In genomic region chr19:534088-534487, GRCh38 we compare ENCODE assay signal across 11 cellular contexts. TPM values are rescaled to one million over a fixed set of nuclear protein-coding genes. Genes with fewer than 3 reads are reported as not detected.
DNase-seq lines count a peak whose midpoint lies in the region; ATAC-seq and TF ChIP-seq lines count a peak whose summit lies in the region.
"Had no signal": no experiment of that assay in that cellular context is flagged by ENCODE, and none has a peak within 500 bp of the region (broad histone marks: within the 10 kb centered on the region; RNA-seq: fewer than 3 reads in every experiment).

No MANE protein-coding gene starts in this region.

- H2AFZ ChIP-seq in GM23338 (no peak overlapping the region), mammary epithelial cell (ENCODE audit: low read depth, low read length) (no peak overlapping the region)

- intact Hi-C loops in mammary epithelial cell (cut with micrococcal nuclease): no loop called here

- peaks cover 2% of the 10 kb centered on the region; the same call in 1 of the 3 replicates for H3K9me3 Mint-ChIP-seq in GM23338
- no peaks in the 10 kb centered on the region for H3K9me3 Mint-ChIP-seq in naive thymus-derived CD8-positive, alpha-beta T cell

- no peak for ATAC-seq in GM23338
- ATAC-seq in naive thymus-derived CD8-positive, alpha-beta T cell: no peak
- no peak for ATAC-seq in HG02642 (IDR thresholded peaks at IDR 0.05; ENCODE audit: poor library complexity, unreplicated experiment)
- ATAC-seq in HG03354 (IDR thresholded peaks at IDR 0.05; ENCODE audit: poor library complexity, severe bottlenecking, unreplicated experiment): no peak

- H3K36me3 ChIP-seq in GM23338 (ENCODE audit: insufficient read depth) (no peaks in the 10 kb centered on the region; the same call in 1 of the 2 replicates), mammary epithelial cell (ENCODE audit: insufficient read depth, low read length) (peaks cover 5% of the 10 kb centered on the region), MG63 (no peaks in the 10 kb centered on the region)

- DNase-seq in GM23338 (ENCODE audit: low spot score) (no peak), mammary epithelial cell (no peak), MG63 (no peak), DMS153 treated with DMSO at 0.1 percent for 48 hours (lab: John Stamatoyannopoulos, UW; ENCODE audit: unreplicated experiment) (no peak)
- no peak for DNase-seq in naive thymus-derived CD8-positive, alpha-beta T cell
- DNase-seq: activated CD8-positive, alpha-beta memory T cell treated with anti-CD3 and anti-CD28 coated beads, Interleukin-2, amount 50 U/mL, for 48 hours had no signal

- WGBS in mammary epithelial cell (ENCODE audit: low coverage, missing lambda C conversion rate): 70% methylated on average over 4 of the region's 14 CpGs

- H3K79me2 ChIP-seq in GM23338 (replicated peaks; ENCODE audit: insufficient read depth) (peaks cover 25% of the 10 kb centered on the region), mammary epithelial cell (ENCODE audit: insufficient read depth, low read length) (peaks cover 55% of the 10 kb centered on the region)

- no peak overlapping the region for H3K4me3 ChIP-seq in GM23338
- H3K4me3 ChIP-seq in mammary epithelial cell (replicated peaks in 1 of 3; ENCODE audit: insufficient read depth in 1 of 3, low read depth in 2 of 3, low read length in 3 of 3): peak overlapping the region in 1 of 3 experiments; percentile 85
- no peak overlapping the region for H3K4me3 ChIP-seq in MG63

- peaks cover 5% of the 10 kb centered on the region for H3K4me1 Mint-ChIP-seq in GM23338
- H3K4me1 Mint-ChIP-seq in naive thymus-derived CD8-positive, alpha-beta T cell: peaks cover 10 to 22% (median 17%) of the 10 kb centered on the region in 4 donors

- H4K20me1 ChIP-seq in GM23338 (replicated peaks; ENCODE audit: insufficient read depth): peaks cover 17% of the 10 kb centered on the region
- H4K20me1 ChIP-seq in mammary epithelial cell (ENCODE audit: insufficient read depth, low read length): no peaks in the 10 kb centered on the region

- dilution Hi-C loops in mammary epithelial cell (cut with HindIII; ENCODE audit: low sequenced_read_pairs): no loop called here

- H3K27ac Mint-ChIP-seq in GM23338: no peak overlapping the region
- peak overlapping the region in 3 of 10 donors; percentile 1 to 38 (median 31) for H3K27ac Mint-ChIP-seq in naive thymus-derived CD8-positive, alpha-beta T cell

- POLR2A ChIA-PET in naive thymus-derived CD8-positive, alpha-beta T cell (lab: Charles Lee): interaction anchor here (0.9 to 5.0 kb wide), 4 partner anchors 9 to 24 kb away, joined by 3 to 55 read pairs (median 10); partner anchors contain the start of gene GZMM

- BruUV-seq in mammary epithelial cell (replicated peaks; lab: Mats Ljungman, UMichigan): no TSS peak

- H3K4me1 ChIP-seq in GM23338 (ENCODE audit: insufficient read depth) (no peaks in the 10 kb centered on the region; the same call in 1 of the 2 replicates), mammary epithelial cell (ENCODE audit: insufficient read depth, low read length) (peaks cover 29% of the 10 kb centered on the region)

- TF ChIP-seq CTCF in 22Rv1 (IDR thresholded peaks at IDR 0.05) (no peak), GM23338 (conservative IDR thresholded peaks at IDR 0.05; ENCODE audit: low read depth in 2 of 2) (no peak), mammary epithelial cell (conservative IDR thresholded peaks at IDR 0.05 in 1 of 2, IDR thresholded peaks at IDR 0.05 in 1 of 2; ENCODE audit: extremely low read depth in 1 of 2, insufficient read depth in 1 of 2, low read depth in 1 of 2, low read length in 2 of 2) (no peak)

- H3K9me3 ChIP-seq in mammary epithelial cell (replicated peaks; ENCODE audit: insufficient read depth, low read length) (no peaks in the 10 kb centered on the region), MG63 (no peaks in the 10 kb centered on the region)

- peaks cover 21% of the 10 kb centered on the region for H3K36me3 Mint-ChIP-seq in GM23338 (ENCODE audit: low read depth)
- H3K36me3 Mint-ChIP-seq in naive thymus-derived CD8-positive, alpha-beta T cell: peaks cover 0 to 16% (median 1%) of the 10 kb centered on the region in 3 donors

- peaks cover 15% of the 10 kb centered on the region for H3K27me3 Mint-ChIP-seq in GM23338 (ENCODE audit: insufficient read depth, low read depth, poor library complexity)
- no peaks in the 10 kb centered on the region for H3K27me3 Mint-ChIP-seq in naive thymus-derived CD8-positive, alpha-beta T cell

- no peaks in the 10 kb centered on the region for H3K9me2 ChIP-seq in GM23338 (ENCODE audit: insufficient read depth)

- peaks cover 13% of the 10 kb centered on the region for H3F3A ChIP-seq in GM23338 (replicated peaks; ENCODE audit: low read depth)

- CTCF ChIA-PET in mammary epithelial cell (lab: Charles Lee; ENCODE audit: low non-redundant PET): no interaction called here

- peak overlapping the region; percentile 87; the same call in 1 of the 2 replicates for H3K27ac ChIP-seq in 22Rv1
- no peak overlapping the region for H3K27ac ChIP-seq in GM23338 (ENCODE audit: low read depth)
- H3K27ac ChIP-seq in mammary epithelial cell (ENCODE audit: insufficient read depth, low read depth, low read length): no peak overlapping the region

- H3K4me2 ChIP-seq in GM23338: peak overlapping the region; percentile 94; the same call in 1 of the 2 replicates
- peak overlapping the region; percentile 99 for H3K4me2 ChIP-seq in mammary epithelial cell (ENCODE audit: insufficient read depth, low read depth, low read length)

- peak overlapping the region; percentile 87; the same call in 1 of the 3 replicates for H3K4me3 Mint-ChIP-seq in GM23338
- peak overlapping the region in 9 of 10 donors; percentile 22 to 89 (median 66) for H3K4me3 Mint-ChIP-seq in naive thymus-derived CD8-positive, alpha-beta T cell

- H3K27me3 ChIP-seq in GM23338 (ENCODE audit: insufficient read depth): no peaks in the 10 kb centered on the region
- H3K27me3 ChIP-seq in mammary epithelial cell (ENCODE audit: insufficient read depth, low read length): no peaks in the 10 kb centered on the region
- H3K27me3 ChIP-seq in MG63: no peaks in the 10 kb centered on the region

- H3K9ac ChIP-seq in mammary epithelial cell (ENCODE audit: insufficient read depth, low read length): peak overlapping the region; percentile 13

- in situ Hi-C loops in mammary epithelial cell (cut with MboI; ENCODE audit: low sequenced_read_pairs in 2 of 2): no loop called here

TF ChIP-seq in GM23338, 12 proteins besides CTCF, POLR2A, EP300 and RAD21:
- TF ChIP-seq JUNB (IDR thresholded peaks at IDR 0.05; ENCODE audit: unreplicated experiment) (no peak), EZH2 (IDR thresholded peaks at IDR 0.05; ENCODE audit: low read depth, unreplicated experiment) (no peak), CREB1 (CRISPR knock-in tag; IDR thresholded peaks at IDR 0.05; ENCODE audit: low read depth) (no peak), NANOG (IDR thresholded peaks at IDR 0.05; ENCODE audit: borderline replicate concordance) (no peak)

RNA-seq across cellular contexts. Expression of gene CDC34, which starts 2.5 kb away (rescaled TPM):
- total RNA-seq in GM23338 (2014; rRNA removed; shearing (Covaris generic)): 146 and 148 TPM in 2 replicates
- polyA plus RNA-seq in GM23338 (2016; fragmentation: Nextera tagmentation; extraction: Ambion mirVana) (114 and 118 TPM in 2 replicates), mammary epithelial cell (50.3 TPM)
- total RNA-seq in mammary epithelial cell: 10 to 100 TPM; 52.8 to 68.5 TPM
- polyA minus RNA-seq in mammary epithelial cell: 24.4 TPM
- total RNA-seq in naive thymus-derived CD8-positive, alpha-beta T cell: 10 to 100 TPM; 41.7 to 46.7 TPM
- 10 to 100 TPM; 20.6 to 43.5 (median 27.9) TPM for polyA plus RNA-seq in naive thymus-derived CD8-positive, alpha-beta T cell
- 46.3 and 76.3 TPM in 2 replicates for total RNA-seq in MG63 (2014; rRNA removed; shearing (Covaris generic); ENCODE audit: low replicate concordance)

RNA-seq across cellular contexts. Expression of gene GZMM, which starts 9.8 kb away (rescaled TPM):
- not detected in 2 replicates for total RNA-seq in GM23338 (2014; rRNA removed; shearing (Covaris generic))
- polyA plus RNA-seq in GM23338 (2016; fragmentation: Nextera tagmentation; extraction: Ambion mirVana): 0.29 TPM in 1 of 2 replicates, not detected in the other
- total RNA-seq in mammary epithelial cell: not detected
- not detected for polyA plus RNA-seq in mammary epithelial cell
- polyA minus RNA-seq in mammary epithelial cell: not detected
- 10 to 100 TPM; 46.9 to 55.9 TPM for total RNA-seq in naive thymus-derived CD8-positive, alpha-beta T cell
- polyA plus RNA-seq in naive thymus-derived CD8-positive, alpha-beta T cell: 100 to 1,000 TPM; 228 to 450 (median 333) TPM
- total RNA-seq in MG63 (2014; rRNA removed; shearing (Covaris generic); ENCODE audit: low replicate concordance): not detected in 2 replicates
- total RNA-seq: HT1080, temporal lobe had no signal

RNA-seq across cellular contexts. Expression of gene TPGS1, which starts 26.8 kb away (rescaled TPM):
- total RNA-seq in GM23338 (2014; rRNA removed; shearing (Covaris generic)): 29.0 and 38.4 TPM in 2 replicates
- polyA plus RNA-seq in GM23338 (2016; fragmentation: Nextera tagmentation; extraction: Ambion mirVana) (11.9 and 14.9 TPM in 2 replicates), mammary epithelial cell (4.2 TPM)
- 10 to 100 TPM; 15.2 to 29.2 TPM for total RNA-seq in mammary epithelial cell
- polyA minus RNA-seq in mammary epithelial cell: 1.4 TPM
- 10 to 100 TPM; 31.5 to 33.0 TPM for total RNA-seq in naive thymus-derived CD8-positive, alpha-beta T cell
- polyA plus RNA-seq in naive thymus-derived CD8-positive, alpha-beta T cell: 10 to 100 TPM; 31.6 to 43.3 (median 42.3) TPM
- 22.6 and 27.7 TPM in 2 replicates for total RNA-seq in MG63 (2014; rRNA removed; shearing (Covaris generic); ENCODE audit: low replicate concordance)

RNA-seq across cellular contexts. Expression of gene MADCAM1, which starts 37.8 kb away (rescaled TPM):
- total RNA-seq in GM23338 (2014; rRNA removed; shearing (Covaris generic)): 1.0 and 2.5 TPM in 2 replicates
- polyA plus RNA-seq in GM23338 (2016; fragmentation: Nextera tagmentation; extraction: Ambion mirVana): 2.1 and 3.3 TPM in 2 replicates
- under 1 TPM in 1 of 2 donors, not detected in 1; 0.33 TPM for total RNA-seq in mammary epithelial cell
- polyA plus RNA-seq in mammary epithelial cell: 0.02 TPM
- not detected for polyA minus RNA-seq in mammary epithelial cell
- 1 to 10 TPM; 1.1 to 1.2 TPM for total RNA-seq in naive thymus-derived CD8-positive, alpha-beta T cell
- under 1 TPM; 0.17 to 0.33 (median 0.17) TPM for polyA plus RNA-seq in naive thymus-derived CD8-positive, alpha-beta T cell
- not detected in 2 replicates for total RNA-seq in MG63 (2014; rRNA removed; shearing (Covaris generic); ENCODE audit: low replicate concordance)
- total RNA-seq: HT1080 had no signal

RNA-seq across cellular contexts. Expression of gene BSG, which starts 38.3 kb away (rescaled TPM):
- total RNA-seq in GM23338 (2014; rRNA removed; shearing (Covaris generic)): 891 and 973 TPM in 2 replicates
- polyA plus RNA-seq in GM23338 (2016; fragmentation: Nextera tagmentation; extraction: Ambion mirVana): 957 and 960 TPM in 2 replicates
- 100 to 1,000 TPM; 493 to 593 TPM for total RNA-seq in mammary epithelial cell
- 522 TPM for polyA plus RNA-seq in mammary epithelial cell
- 220 TPM for polyA minus RNA-seq in mammary epithelial cell
- total RNA-seq in naive thymus-derived CD8-positive, alpha-beta T cell: 100 to 1,000 TPM; 106 to 107 TPM
- polyA plus RNA-seq in naive thymus-derived CD8-positive, alpha-beta T cell: 100 to 1,000 TPM; 282 to 313 (median 309) TPM
- 222 and 323 TPM in 2 replicates for total RNA-seq in MG63 (2014; rRNA removed; shearing (Covaris generic); ENCODE audit: low replicate concordance)

Comparison
In these comparisons a context has a peak if more than half of its experiments do, and no peak if none do; other contexts are left out.
1. RNA of gene GZMM, which starts 9.8 kb away (total RNA-seq): 46.9 to 55.9 TPM in naive thymus-derived CD8-positive, alpha-beta T cell; not detected in mammary epithelial cell, not detected in GM23338 and not detected in MG63; every median in the first group is over 10 times any median in the second.